In the genomic region with DNA sequence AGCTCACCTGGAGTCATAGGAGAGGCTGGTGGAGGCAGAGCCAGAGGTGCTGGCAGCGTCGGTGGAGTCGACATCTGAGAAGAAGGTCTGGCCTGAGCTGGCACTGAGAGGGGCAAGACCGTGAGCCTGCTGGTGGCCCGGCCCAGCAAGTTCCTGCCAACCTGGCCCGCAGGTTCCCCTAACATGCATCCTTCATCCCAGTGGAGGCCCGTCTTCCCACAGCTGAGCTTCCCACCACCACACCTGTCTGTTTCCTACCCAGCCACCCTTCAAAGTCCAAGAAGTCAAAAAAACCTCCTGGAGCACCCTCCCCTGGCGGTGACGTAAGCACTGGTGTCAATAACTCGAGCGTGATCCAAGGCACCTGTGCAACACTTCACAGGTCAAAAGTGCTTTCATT, we compare ENCODE assay signal across 28 cellular contexts.
"Had no signal": no experiment of that assay in that cellular context is flagged by ENCODE, and none has a peak within 500 bp of the region (broad histone marks: within the 10 kb centered on the region; RNA-seq: fewer than 3 reads in every experiment).

No MANE protein-coding gene starts in this region.

- H3K9me3 Mint-ChIP-seq: activated naive CD8-positive, alpha-beta T cell treated with anti-CD3 and anti-CD28 coated beads, Interleukin-2, amount 10 ng/mL, durations not matched to agents 7 days and 5 days; endodermal cell; naive B cell; nephron progenitor cell; stimulated activated naive CD8-positive, alpha-beta T cell treated with anti-CD3 and anti-CD28 coated beads, Interleukin-15, amount 100 ng/mL, for 72 hours; T-helper 1 cell treated with Interleukin-12 subunit alpha and Interleukin-12 subunit beta and Interleukin-4 antibody, amounts not matched to agents 30 μg/mL and 1 μg/mL, for 36 hours had no signal

- H3K36me3 ChIP-seq: right lobe of liver had no signal

- H3K27me3 ChIP-seq: brain microvascular endothelial cell, neutrophil, right lobe of liver, upper lobe of left lung, vagina had no signal

- H3K4me3 ChIP-seq: right lobe of liver, upper lobe of left lung, vagina had no signal

- H3K4me1 ChIP-seq: right lobe of liver, upper lobe of left lung, vagina had no signal

- H3K36me3 Mint-ChIP-seq: naive B cell had no signal

- H3K27ac ChIP-seq: brain microvascular endothelial cell, neutrophil, right lobe of liver, upper lobe of left lung, vagina, WERI-Rb-1 had no signal

- H3K4me1 Mint-ChIP-seq: endodermal cell had no signal

- ATAC-seq: activated CD4-positive, CD25-positive, alpha-beta regulatory T cell treated with anti-CD3 and anti-CD28 coated beads, Interleukin-2, amount 50 U/mL, for 24 hours; esophagus mucosa; left colon; right lobe of liver; stimulated activated naive CD8-positive, alpha-beta T cell treated with anti-CD3 and anti-CD28 coated beads, Interleukin-15, amount 100 ng/mL, for 72 hours had no signal

- H3K27me3 Mint-ChIP-seq: activated naive CD8-positive, alpha-beta T cell treated with anti-CD3 and anti-CD28 coated beads, Interleukin-2, amount 10 ng/mL, durations not matched to agents 7 days and 5 days; naive B cell; stimulated activated naive CD8-positive, alpha-beta T cell treated with anti-CD3 and anti-CD28 coated beads, Interleukin-15, amount 100 ng/mL, for 72 hours had no signal

- H3K9me3 ChIP-seq: neutrophil, right lobe of liver, upper lobe of left lung, vagina had no signal

- H3K27ac Mint-ChIP-seq: endodermal cell; T-helper 1 cell treated with Interleukin-12 subunit alpha and Interleukin-12 subunit beta and Interleukin-4 antibody, amounts not matched to agents 30 μg/mL and 1 μg/mL, for 36 hours had no signal

- FAIRE-seq: astrocyte, kidney had no signal

- H3K4me3 Mint-ChIP-seq: activated naive CD8-positive, alpha-beta T cell treated with anti-CD3 and anti-CD28 coated beads, Interleukin-2, amount 10 ng/mL, durations not matched to agents 7 days and 5 days; endodermal cell; naive B cell; nephron progenitor cell; stimulated activated naive CD8-positive, alpha-beta T cell treated with anti-CD3 and anti-CD28 coated beads, Interleukin-15, amount 100 ng/mL, for 72 hours; T-helper 1 cell treated with Interleukin-12 subunit alpha and Interleukin-12 subunit beta and Interleukin-4 antibody, amounts not matched to agents 30 μg/mL and 1 μg/mL, for 36 hours had no signal

- DNase-seq: activated CD4-positive, alpha-beta T cell treated with anti-CD3 and anti-CD28 coated beads, Interleukin-2, amount 50 U/mL, for 1 hour; activated CD8-positive, alpha-beta memory T cell treated with anti-CD3 and anti-CD28 coated beads for 24 hours; activated naive CD4-positive, alpha-beta T cell; activated naive CD8-positive, alpha-beta T cell treated with anti-CD3 and anti-CD28 coated beads, Interleukin-2, amount 10 ng/mL, durations not matched to agents 7 days and 5 days; amniotic stem cell; brain microvascular endothelial cell; foreskin fibroblast; hippocampal formation; kidney; left colon; mammary epithelial cell; naive B cell; nephron progenitor cell; stimulated activated CD4-positive, alpha-beta T cell treated with anti-CD3 and anti-CD28 coated beads, Interleukin-2, amount 100 ng/mL, for 48 hours; stimulated activated naive CD8-positive, alpha-beta T cell treated with anti-CD3 and anti-CD28 coated beads, Interleukin-15, amount 100 ng/mL, for 72 hours; substantia nigra; SW 1271; T1000; upper lobe of left lung; WERI-Rb-1 had no signal
